8 cellular contexts compared by ENCODE assay signal in the genomic region with DNA sequence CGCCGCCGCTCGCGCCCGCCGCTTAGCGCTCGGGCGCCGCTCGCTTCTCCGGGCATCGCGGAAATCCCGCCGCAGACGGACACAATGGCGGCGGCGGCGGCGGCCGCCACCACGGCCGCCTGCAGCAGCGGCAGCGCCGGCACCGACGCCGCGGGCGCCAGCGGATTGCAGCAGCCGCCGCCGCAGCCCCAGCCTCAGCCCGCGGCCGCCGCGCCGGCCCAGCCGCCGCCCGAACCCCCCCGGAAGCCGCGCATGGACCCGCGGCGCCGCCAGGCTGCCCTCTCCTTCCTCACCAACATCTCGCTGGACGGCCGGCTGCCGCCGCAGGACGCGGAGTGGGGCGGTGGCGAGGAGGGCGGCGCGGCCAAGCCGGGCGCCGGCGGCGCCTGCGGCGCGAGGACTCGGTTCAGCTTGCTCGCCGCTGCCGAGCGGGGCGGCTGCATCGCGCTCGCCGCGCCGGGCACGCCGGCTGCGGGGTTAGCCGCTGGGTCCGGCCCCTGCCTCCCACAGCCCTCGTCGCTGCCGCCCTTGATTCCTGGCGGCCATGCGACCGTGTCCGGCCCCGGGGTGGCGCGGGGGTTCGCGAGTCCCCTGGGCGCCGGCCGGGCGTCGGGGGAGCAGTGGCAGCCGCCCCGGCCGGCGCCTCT. TPM values are rescaled to one million over a fixed set of nuclear protein-coding genes. Genes with fewer than 3 reads are reported as not detected.
DNase-seq lines count a peak whose midpoint lies in the region; ATAC-seq, FAIRE-seq and TF ChIP-seq lines count a peak whose summit lies in the region.

No MANE protein-coding gene starts in this region.

- H2BK120ac ChIP-seq in neuronal stem cell (ENCODE audit: low read depth, low read length): peak overlapping the region; percentile 18

- peaks cover 6% of the 10 kb centered on the region for H3K79me1 ChIP-seq in neuronal stem cell (ENCODE audit: low read depth, low read length)

- H2AFZ ChIP-seq in neuronal stem cell (ENCODE audit: low read length): peak overlapping the region; percentile 99

- H2BK15ac ChIP-seq in neuronal stem cell (ENCODE audit: low read length): no peak overlapping the region

- no peak overlapping the region for H3K14ac ChIP-seq in neuronal stem cell (ENCODE audit: low read length)

- H2BK5ac ChIP-seq in neuronal stem cell (ENCODE audit: low read length): no peak overlapping the region

- H3K4me1 ChIP-seq in neuronal stem cell (ENCODE audit: control insufficient read depth in 2 of 2, insufficient read depth in 1 of 2, low read depth in 1 of 2, low read length in 2 of 2): peaks cover 11 to 22% of the 10 kb centered on the region in 2 donors

- peak overlapping the region; percentile 75 for H3K9ac ChIP-seq in neuronal stem cell (ENCODE audit: low read depth, low read length, poor library complexity)

- POLR2A ChIA-PET in activated CD4-positive, alpha-beta memory T cell treated with anti-CD3 and anti-CD28 coated beads for 36 hours (lab: Charles Lee): no interaction called here

- H3K4me3 Mint-ChIP-seq in activated CD4-positive, alpha-beta memory T cell treated with anti-CD3 and anti-CD28 coated beads for 36 hours: no peak overlapping the region

- H4K91ac ChIP-seq in neuronal stem cell (ENCODE audit: low read depth, low read length, poor library complexity): no peak overlapping the region

- H2BK12ac ChIP-seq in neuronal stem cell (ENCODE audit: low read length): no peak overlapping the region

- H3K4me1 Mint-ChIP-seq in activated CD4-positive, alpha-beta memory T cell treated with anti-CD3 and anti-CD28 coated beads for 36 hours (ENCODE audit: low read depth): peaks cover 14% of the 10 kb centered on the region

- H4K8ac ChIP-seq in neuronal stem cell (ENCODE audit: low read depth, low read length): no peak overlapping the region

- TF ChIP-seq POLR2A in GM18505 (IDR thresholded peaks at IDR 0.05; ENCODE audit: borderline replicate concordance, extremely low read depth, insufficient read depth, insufficient read length): peak; percentile 8

- no peak overlapping the region for H3K27ac ChIP-seq in neuronal stem cell (replicated peaks; ENCODE audit: low read length)

- no peaks in the 10 kb centered on the region for H3K9me3 Mint-ChIP-seq in activated CD4-positive, alpha-beta memory T cell treated with anti-CD3 and anti-CD28 coated beads for 36 hours

- intact Hi-C loops in activated CD4-positive, alpha-beta memory T cell treated with anti-CD3 and anti-CD28 coated beads for 36 hours (cut with micrococcal nuclease): loop anchor here (2.0 kb wide), 1 partner anchor 95 kb away; no protein-coding TSS in a partner anchor

- in situ Hi-C loops in ACHN (cut with HindIII; ENCODE audit: low pct_ligation_motif_present, low pct_unique_long_range_greater_than_20kb, low sequenced_read_pairs): no loop called here

- WGBS in neuronal stem cell (ENCODE audit: extremely low coverage in 2 of 2, insufficient read length in 2 of 2, insufficient replicate concordance in 1 of 2), 2 donors: no CpG with 5 or more reads among the region's 112 CpGs

- H3K4me3 ChIP-seq in neuronal stem cell (ENCODE audit: low read length in 2 of 2): peak overlapping the region; percentile 63 to 89

- DNase-seq in ACHN (peak; percentile 28), frontal cortex (ENCODE audit: low spot score in 2 of 2) (peak; percentile 47 to 62), neuronal stem cell (ENCODE audit: low spot score) (peak; percentile 30), NK-92 (lab: John Stamatoyannopoulos, UW; ENCODE audit: unreplicated experiment) (no peak), NCI-H2107 (lab: John Stamatoyannopoulos, UW) (no peak)
- peak; percentile 16 for DNase-seq in activated CD4-positive, alpha-beta memory T cell treated with anti-CD3 and anti-CD28 coated beads for 36 hours

- peak overlapping the region; percentile 94 for H3K18ac ChIP-seq in neuronal stem cell (ENCODE audit: low read length)

- no peaks in the 10 kb centered on the region for H3K36me3 ChIP-seq in neuronal stem cell (replicated peaks in 1 of 2; ENCODE audit: control insufficient read depth in 2 of 2, insufficient read depth in 2 of 2, low read length in 2 of 2)

- no peak for FAIRE-seq in frontal cortex (lab: Jason Lieb, UNC)

- no peak overlapping the region for H3K4ac ChIP-seq in neuronal stem cell (ENCODE audit: low read length)

- no peaks in the 10 kb centered on the region for H3K9me3 ChIP-seq in neuronal stem cell (replicated peaks in 1 of 2; ENCODE audit: control insufficient read depth in 2 of 2, insufficient read depth in 1 of 2, low read depth in 1 of 2, low read length in 2 of 2)

- H3K27me3 ChIP-seq in neuronal stem cell (ENCODE audit: control insufficient read depth in 3 of 3, insufficient read depth in 3 of 3, low read depth in 1 of 3, low read length in 3 of 3): peaks cover 13 to 31% (median 22%) of the 10 kb centered on the region in 3 experiments

- peaks cover 2% of the 10 kb centered on the region for H3K36me3 Mint-ChIP-seq in activated CD4-positive, alpha-beta memory T cell treated with anti-CD3 and anti-CD28 coated beads for 36 hours

- H2AK5ac ChIP-seq in neuronal stem cell (ENCODE audit: low read depth, low read length): no peak overlapping the region

- H3K4me2 ChIP-seq in neuronal stem cell (ENCODE audit: insufficient read depth, low read length, poor library complexity, severe bottlenecking): peak overlapping the region; percentile 95

- H3K27ac Mint-ChIP-seq in activated CD4-positive, alpha-beta memory T cell treated with anti-CD3 and anti-CD28 coated beads for 36 hours: no peak overlapping the region

- peaks cover 42% of the 10 kb centered on the region for H3K27me3 Mint-ChIP-seq in activated CD4-positive, alpha-beta memory T cell treated with anti-CD3 and anti-CD28 coated beads for 36 hours

- peak overlapping the region; percentile 73 for H3K23ac ChIP-seq in neuronal stem cell (ENCODE audit: low read depth, low read length, poor library complexity)

- CTCF ChIA-PET in activated CD4-positive, alpha-beta memory T cell treated with anti-CD3 and anti-CD28 coated beads for 36 hours (lab: Charles Lee): interaction anchor here (8.8 kb wide), 1 partner anchor 276 kb away, joined by 126 read pairs; no protein-coding TSS in a partner anchor

- ATAC-seq in GM18505 (IDR thresholded peaks at IDR 0.05; ENCODE audit: unreplicated experiment): peak; percentile 33
- peak; percentile 33 for ATAC-seq in HG03571 (IDR thresholded peaks at IDR 0.05; ENCODE audit: unreplicated experiment)

RNA-seq across cellular contexts. Expression of gene CABLES1, which starts 0.5 kb away (rescaled TPM):
- 1 to 10 TPM; 1.2 to 2.2 TPM for total RNA-seq in activated CD4-positive, alpha-beta memory T cell treated with anti-CD3 and anti-CD28 coated beads for 36 hours
- 4.9 TPM for total RNA-seq in frontal cortex
- polyA plus RNA-seq in neuronal stem cell (2013, experiment 1 of 2): 2.2 TPM
- 1.9 TPM for polyA plus RNA-seq in neuronal stem cell (2013, experiment 2 of 2)

Comparison
In these comparisons a context has a peak if more than half of its experiments do, and no peak if none do; other contexts are left out.
1. DNase-seq: peak in ACHN (single experiment), activated CD4-positive, alpha-beta memory T cell treated with anti-CD3 and anti-CD28 coated beads for 36 hours (single experiment), frontal cortex (2 of 2) and neuronal stem cell (single experiment); none in NK-92 (single experiment) and NCI-H2107 (single experiment).